ENCODE assay signal across 10 cellular contexts in genomic region chr10:97689637-97690036, GRCh38. TPM values are rescaled to one million over a fixed set of nuclear protein-coding genes. Genes with fewer than 3 reads are reported as not detected.
DNase-seq lines count a peak whose midpoint lies in the region; ATAC-seq and TF ChIP-seq lines count a peak whose summit lies in the region.
"Had no signal": no experiment of that assay in that cellular context is flagged by ENCODE, and none has a peak within 500 bp of the region (broad histone marks: within the 10 kb centered on the region; RNA-seq: fewer than 3 reads in every experiment).

No MANE protein-coding gene starts in this region.

- ATAC-seq in HCT116 (peak; percentile 8; the same call in 1 of the 2 replicates), HG03095 (IDR thresholded peaks at IDR 0.05; ENCODE audit: unreplicated experiment) (no peak), HG02571 (IDR thresholded peaks at IDR 0.05; ENCODE audit: unreplicated experiment) (no peak)
- ATAC-seq in CD8-positive, alpha-beta T cell: no peak
- ATAC-seq: naive thymus-derived CD8-positive, alpha-beta T cell had no signal

- no peak for TF ChIP-seq EP300 in suprapubic skin (IDR thresholded peaks at IDR 0.05)

- DNase-seq in HCT116 (ENCODE audit: low read depth, low spot score) (peak; percentile 59), SJSA1 (ENCODE audit: low read depth in 1 of 2, low spot score in 2 of 2) (peak; percentile 72 to 80), fibroblast of pulmonary artery (ENCODE audit: low read depth) (peak; percentile 94), suprapubic skin (ENCODE audit: low spot score in 2 of 2) (peak in 1 of 2 donors; percentile 87), SHP77 treated with DMSO at 0.1 percent for 48 hours (lab: John Stamatoyannopoulos, UW) (no peak)
- DNase-seq in CD8-positive, alpha-beta T cell: no peak
- DNase-seq: naive thymus-derived CD8-positive, alpha-beta T cell; NCI-H69 had no signal

- no TSS peak for BruUV-seq in HCT116 (replicated peaks; lab: Mats Ljungman, UMichigan)

- intact Hi-C loops in HCT116 (cut with micrococcal nuclease): no loop called here
- intact Hi-C loops in CD8-positive, alpha-beta T cell (cut with DNase I, micrococcal nuclease): loop anchor here (5.0 kb wide), 5 partner anchors 158 to 1997 kb away; partner anchors contain the start of genes GOLGA7B (in 1 of the 2), LCOR (in 1 of the 2), R3HCC1L (in 1 of the 2) and TCTN3 (in 1 of the 2)

- no peak overlapping the region for H3K4me3 ChIP-seq in HCT116 (replicated peaks in 1 of 2; ENCODE audit: low read depth in 1 of 2, low read length in 2 of 2)
- H3K4me3 ChIP-seq in SJSA1: no peak overlapping the region
- no peak overlapping the region for H3K4me3 ChIP-seq in fibroblast of pulmonary artery (replicated peaks; ENCODE audit: low read depth, low read length)
- no peak overlapping the region for H3K4me3 ChIP-seq in suprapubic skin
- H3K4me3 ChIP-seq in CD8-positive, alpha-beta T cell (ENCODE audit: low read depth, low read length): no peak overlapping the region

- H2AFZ ChIP-seq in HCT116 (ENCODE audit: low read depth, low read length, poor library complexity, severe bottlenecking): peak overlapping the region; percentile 49

- H3K4me1 Mint-ChIP-seq in CD8-positive, alpha-beta T cell (ENCODE audit: low read depth): peaks cover 23% of the 10 kb centered on the region

- no peaks in the 10 kb centered on the region for H3K9me2 ChIP-seq in HCT116 (ENCODE audit: insufficient read depth)

- no peaks in the 10 kb centered on the region for H3K9me3 Mint-ChIP-seq in CD8-positive, alpha-beta T cell
- H3K9me3 Mint-ChIP-seq: naive thymus-derived CD8-positive, alpha-beta T cell had no signal

- peak overlapping the region; percentile 32 for H3K4me2 ChIP-seq in HCT116 (ENCODE audit: low read length)

- CTCF ChIA-PET in HCT116 (lab: Charles Lee): interaction anchor here (5.0 kb wide), 1 partner anchor 13 kb away, joined by 23 read pairs; no protein-coding TSS in a partner anchor
- CTCF ChIA-PET in CD8-positive, alpha-beta T cell (lab: Charles Lee): interaction anchor here (1.9 to 8.5 kb wide), 3 partner anchors 8 to 42 kb away, joined by 4 to 48 read pairs (median 42); no protein-coding TSS in a partner anchor

- peaks cover 22% of the 10 kb centered on the region for H3K79me2 ChIP-seq in HCT116 (ENCODE audit: insufficient read depth, low read length)

- RAD21 ChIA-PET in HCT116 (lab: Charles Lee; ENCODE audit: low non-redundant PET in 1 of 2, low total read pairs in 2 of 2, uncharacterized antibody in 2 of 2, unreplicated experiment in 2 of 2): interaction anchor here in 1 of 2 experiments (0.9 kb wide), 1 partner anchor 12 kb away, joined by 3 read pairs; no protein-coding TSS in a partner anchor

- no peak overlapping the region for H3K9ac ChIP-seq in HCT116 (ENCODE audit: low read length)

- TF ChIP-seq POLR2A in HCT116 (IDR thresholded peaks at IDR 0.05; ENCODE audit: borderline replicate concordance, extremely low read depth, insufficient read depth, insufficient read length): no peak
- no peak for TF ChIP-seq POLR2A in suprapubic skin (IDR thresholded peaks at IDR 0.05)

- H3K9me3 ChIP-seq in HCT116 (ENCODE audit: control insufficient read depth in 1 of 2, insufficient read depth in 1 of 2, low read depth in 1 of 2, low read length in 2 of 2) (no peaks in the 10 kb centered on the region), SJSA1 (replicated peaks) (no peaks in the 10 kb centered on the region), suprapubic skin (no peaks in the 10 kb centered on the region)
- H3K9me3 ChIP-seq in CD8-positive, alpha-beta T cell (ENCODE audit: low read length): no peaks in the 10 kb centered on the region

- H3K36me3 Mint-ChIP-seq in CD8-positive, alpha-beta T cell: peaks cover 2% of the 10 kb centered on the region
- H3K36me3 Mint-ChIP-seq: naive thymus-derived CD8-positive, alpha-beta T cell had no signal

- WGBS in suprapubic skin: 44% methylated on average over 5 of the region's 5 CpGs

- H3K4me1 ChIP-seq in HCT116 (ENCODE audit: control insufficient read depth in 1 of 2, insufficient read depth in 2 of 2, low read length in 2 of 2) (peaks cover 35 to 54% of the 10 kb centered on the region in 2 experiments), SJSA1 (replicated peaks) (peaks cover 45% of the 10 kb centered on the region), suprapubic skin (peaks cover 57% of the 10 kb centered on the region)
- peaks cover 22% of the 10 kb centered on the region for H3K4me1 ChIP-seq in CD8-positive, alpha-beta T cell (ENCODE audit: insufficient read depth, low read length)

- H3K27me3 ChIP-seq in HCT116 (ENCODE audit: insufficient read depth, low read length) (no peaks in the 10 kb centered on the region), SJSA1 (replicated peaks) (no peaks in the 10 kb centered on the region), suprapubic skin (no peaks in the 10 kb centered on the region)
- no peaks in the 10 kb centered on the region for H3K27me3 ChIP-seq in CD8-positive, alpha-beta T cell (ENCODE audit: insufficient read depth, low read length)

- H3K36me3 ChIP-seq in HCT116 (ENCODE audit: control insufficient read depth in 1 of 2, insufficient read depth in 2 of 2, low read length in 2 of 2): no peaks in the 10 kb centered on the region
- H3K36me3 ChIP-seq in SJSA1: no peaks in the 10 kb centered on the region
- no peaks in the 10 kb centered on the region for H3K36me3 ChIP-seq in suprapubic skin
- H3K36me3 ChIP-seq in CD8-positive, alpha-beta T cell (ENCODE audit: insufficient read depth, low read length): no peaks in the 10 kb centered on the region

- peaks cover 7% of the 10 kb centered on the region for H3K27me3 Mint-ChIP-seq in CD8-positive, alpha-beta T cell (ENCODE audit: low read depth)

- no peak overlapping the region for H3K27ac Mint-ChIP-seq in CD8-positive, alpha-beta T cell

- H3K27ac ChIP-seq in HCT116 (ENCODE audit: low read depth, low read length) (no peak overlapping the region), SJSA1 (peak overlapping the region; percentile 86), suprapubic skin (peak overlapping the region; percentile 92)
- H3K27ac ChIP-seq in CD8-positive, alpha-beta T cell (ENCODE audit: low read depth, low read length): no peak overlapping the region

- H3K4me3 Mint-ChIP-seq in CD8-positive, alpha-beta T cell: no peak overlapping the region
- H3K4me3 Mint-ChIP-seq: naive thymus-derived CD8-positive, alpha-beta T cell had no signal

- POLR2A ChIA-PET in HCT116 (lab: Charles Lee): interaction anchor here (0.6 kb wide), 1 partner anchor 29 kb away, joined by 3 read pairs; no protein-coding TSS in a partner anchor
- POLR2A ChIA-PET in CD8-positive, alpha-beta T cell (lab: Charles Lee): no interaction called here

- TF ChIP-seq CTCF in HCT116 (IDR thresholded peaks at IDR 0.05 in 2 of 3, conservative IDR thresholded peaks at IDR 0.05 in 1 of 3; ENCODE audit: borderline replicate concordance in 1 of 3, insufficient read depth in 1 of 3, low read depth in 2 of 3, low read length in 2 of 3) (no peak), fibroblast of pulmonary artery (IDR thresholded peaks at IDR 0.05; ENCODE audit: low read length, missing control alignments) (no peak), suprapubic skin (IDR thresholded peaks at IDR 0.05) (no peak)
- TF ChIP-seq CTCF in CD8-positive, alpha-beta T cell (IDR thresholded peaks at IDR 0.05): no peak

- H4K20me1 ChIP-seq in HCT116 (ENCODE audit: insufficient read depth): no peaks in the 10 kb centered on the region

- no peak for TF ChIP-seq RAD21 in HCT116 (IDR thresholded peaks at IDR 0.05; ENCODE audit: low read depth)

TF ChIP-seq in HCT116, 20 proteins besides CTCF, POLR2A, EP300 and RAD21 (continues in another document):
- peak; percentile 77 for TF ChIP-seq MAX (IDR thresholded peaks at IDR 0.05)
- TF ChIP-seq ZFX (IDR thresholded peaks at IDR 0.05): 0 out of 2 replicates have a peak, but pooled peaks have one; percentile 6
- 0 out of 2 replicates have a peak, but pooled peaks have one; percentile 46 for TF ChIP-seq CBX3 (IDR thresholded peaks at IDR 0.05; ENCODE audit: low read depth)

RNA-seq across cellular contexts. Expression of gene AVPI1, which starts 2.6 kb away (rescaled TPM):
- total RNA-seq in HCT116 (2021; ENCODE audit: unreplicated experiment) (26.7 TPM), suprapubic skin (100 to 1,000 TPM; 118 to 178 (median 142) TPM)
- 37.1 and 59.0 TPM in 2 replicates for polyA plus RNA-seq in HCT116 (2012)
- total RNA-seq in SJSA1 (2014; rRNA removed; shearing (Covaris generic)): 4.3 and 8.6 TPM in 2 replicates
- total RNA-seq in CD8-positive, alpha-beta T cell: 10 to 100 TPM; 13.7 TPM

RNA-seq across cellular contexts. Expression of gene MARVELD1, which starts 23.9 kb away (rescaled TPM):
- 36.1 TPM for total RNA-seq in HCT116 (2021; ENCODE audit: unreplicated experiment)
- polyA plus RNA-seq in HCT116 (2012): 21.0 and 25.9 TPM in 2 replicates
- total RNA-seq in SJSA1 (2014; rRNA removed; shearing (Covaris generic)): 30.7 and 36.5 TPM in 2 replicates
- total RNA-seq in suprapubic skin: 10 to 100 TPM; 25.8 to 36.7 (median 31.0) TPM
- total RNA-seq in CD8-positive, alpha-beta T cell: under 1 TPM; 0.30 to 0.39 TPM

RNA-seq across cellular contexts. Expression of gene ZFYVE27, which starts 47.3 kb away (rescaled TPM):
- total RNA-seq in HCT116 (2021; ENCODE audit: unreplicated experiment) (28.4 TPM), suprapubic skin (10 to 100 TPM; 25.8 to 60.5 (median 39.6) TPM)
- 12.8 and 15.3 TPM in 2 replicates for polyA plus RNA-seq in HCT116 (2012)
- 20.8 and 20.9 TPM in 2 replicates for total RNA-seq in SJSA1 (2014; rRNA removed; shearing (Covaris generic))
- total RNA-seq in CD8-positive, alpha-beta T cell: 10 to 100 TPM; 63.1 to 72.9 TPM

RNA-seq across cellular contexts. Expression of gene PI4K2A, which starts 49.2 kb away (rescaled TPM):
- total RNA-seq in HCT116 (2021; ENCODE audit: unreplicated experiment) (20.0 TPM), suprapubic skin (10 to 100 TPM; 13.2 to 24.0 (median 20.9) TPM)
- polyA plus RNA-seq in HCT116 (2012): 17.8 TPM in 2 replicates
- 14.9 and 19.6 TPM in 2 replicates for total RNA-seq in SJSA1 (2014; rRNA removed; shearing (Covaris generic))
- 10 to 100 TPM; 37.6 to 37.7 TPM for total RNA-seq in CD8-positive, alpha-beta T cell

RNA-seq across cellular contexts. Expression of gene MORN4, which starts 56.3 kb away (rescaled TPM):
- 8.0 TPM for total RNA-seq in HCT116 (2021; ENCODE audit: unreplicated experiment)
- 9.7 and 13.9 TPM in 2 replicates for polyA plus RNA-seq in HCT116 (2012)
- 4.4 and 6.8 TPM in 2 replicates for total RNA-seq in SJSA1 (2014; rRNA removed; shearing (Covaris generic))
- total RNA-seq in suprapubic skin: 1 to 10 TPM; 1.3 to 5.6 (median 2.4) TPM
- not detected for total RNA-seq in CD8-positive, alpha-beta T cell

Comparison
In these comparisons a context has a peak if more than half of its experiments do, and no peak if none do; other contexts are left out.
1. DNase-seq: peak in HCT116 (single experiment), SJSA1 (2 of 2) and fibroblast of pulmonary artery (single experiment); none in SHP77 treated with DMSO at 0.1 percent for 48 hours (single experiment) and CD8-positive, alpha-beta T cell (0 of 7).
2. H3K27ac ChIP-seq: peak in SJSA1 (single experiment) and suprapubic skin (single experiment); none in HCT116 (single experiment) and CD8-positive, alpha-beta T cell (single experiment).
3. RNA of gene MARVELD1, which starts 23.9 kb away (total RNA-seq): 30.7 to 36.5 TPM in SJSA1, 36.1 TPM in HCT116 (single experiment) and 25.8 to 36.7 TPM in suprapubic skin; 0.30 to 0.39 TPM in CD8-positive, alpha-beta T cell; every median in the first group is over 10 times any median in the second.